ENCODE assay signal across 19 cellular contexts in the genomic region with DNA sequence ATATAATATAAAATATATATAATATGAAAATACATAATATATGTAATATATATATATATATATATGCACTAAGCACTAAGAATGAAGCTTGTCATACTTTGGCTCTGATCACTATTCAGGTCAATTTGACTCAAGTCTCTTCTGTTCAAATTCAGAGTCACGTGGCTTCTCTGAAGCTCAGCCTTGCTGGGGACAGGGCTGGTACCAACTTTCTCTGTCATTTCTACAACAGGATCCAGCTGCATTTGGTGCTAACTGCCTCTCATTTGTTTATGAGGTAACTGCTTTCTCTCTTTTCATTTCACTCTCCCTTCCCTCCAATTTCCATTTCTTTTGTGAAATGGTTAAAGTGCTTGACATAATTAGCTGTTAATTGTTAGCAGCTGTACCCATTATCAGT.
"Had no signal": no experiment of that assay in that cellular context is flagged by ENCODE, and none has a peak within 500 bp of the region (broad histone marks: within the 10 kb centered on the region; RNA-seq: fewer than 3 reads in every experiment).

No MANE protein-coding gene starts in this region.

- H3K4me3 Mint-ChIP-seq: memory B cell; natural killer cell treated with Interleukin-12 subunit alpha and Interleukin-12 subunit beta and Interleukin-15 and Interleukin-18, amount 100 ng/mL, for 72 hours; neural progenitor cell; type B pancreatic cell had no signal

- H3K4me1 Mint-ChIP-seq: memory B cell had no signal

- H3K9me3 Mint-ChIP-seq: natural killer cell treated with Interleukin-12 subunit alpha and Interleukin-12 subunit beta and Interleukin-15 and Interleukin-18, amount 100 ng/mL, for 72 hours; type B pancreatic cell had no signal

- H3K27ac Mint-ChIP-seq: memory B cell; natural killer cell treated with Interleukin-12 subunit alpha and Interleukin-12 subunit beta and Interleukin-15 and Interleukin-18, amount 100 ng/mL, for 72 hours; type B pancreatic cell had no signal

- ATAC-seq: left cardiac atrium; lower lobe of right lung; natural killer cell treated with Interleukin-12 subunit alpha and Interleukin-12 subunit beta and Interleukin-15 and Interleukin-18, amount 100 ng/mL, for 72 hours had no signal

- FAIRE-seq: kidney, urothelium cell line had no signal

- DNase-seq: dermis blood vessel endothelial cell; effector CD4-positive, alpha-beta T cell; foreskin melanocyte; kidney; left cardiac atrium; left ventricle myocardium inferior; lower lobe of right lung; midbrain; nucleus accumbens; ovary; sigmoid colon; stimulated activated CD4-positive, alpha-beta T cell treated with anti-CD3 and anti-CD28 coated beads, Interleukin-12 subunit alpha, Interleukin-12 subunit beta, amount 100 ng/mL, for 4 hours; stimulated activated naive CD4-positive, alpha-beta T cell; thyroid gland had no signal

- H3K36me3 Mint-ChIP-seq: memory B cell; natural killer cell treated with Interleukin-12 subunit alpha and Interleukin-12 subunit beta and Interleukin-15 and Interleukin-18, amount 100 ng/mL, for 72 hours; neural progenitor cell; type B pancreatic cell had no signal
